ENCODE assay signal across 25 cellular contexts in the genomic region with DNA sequence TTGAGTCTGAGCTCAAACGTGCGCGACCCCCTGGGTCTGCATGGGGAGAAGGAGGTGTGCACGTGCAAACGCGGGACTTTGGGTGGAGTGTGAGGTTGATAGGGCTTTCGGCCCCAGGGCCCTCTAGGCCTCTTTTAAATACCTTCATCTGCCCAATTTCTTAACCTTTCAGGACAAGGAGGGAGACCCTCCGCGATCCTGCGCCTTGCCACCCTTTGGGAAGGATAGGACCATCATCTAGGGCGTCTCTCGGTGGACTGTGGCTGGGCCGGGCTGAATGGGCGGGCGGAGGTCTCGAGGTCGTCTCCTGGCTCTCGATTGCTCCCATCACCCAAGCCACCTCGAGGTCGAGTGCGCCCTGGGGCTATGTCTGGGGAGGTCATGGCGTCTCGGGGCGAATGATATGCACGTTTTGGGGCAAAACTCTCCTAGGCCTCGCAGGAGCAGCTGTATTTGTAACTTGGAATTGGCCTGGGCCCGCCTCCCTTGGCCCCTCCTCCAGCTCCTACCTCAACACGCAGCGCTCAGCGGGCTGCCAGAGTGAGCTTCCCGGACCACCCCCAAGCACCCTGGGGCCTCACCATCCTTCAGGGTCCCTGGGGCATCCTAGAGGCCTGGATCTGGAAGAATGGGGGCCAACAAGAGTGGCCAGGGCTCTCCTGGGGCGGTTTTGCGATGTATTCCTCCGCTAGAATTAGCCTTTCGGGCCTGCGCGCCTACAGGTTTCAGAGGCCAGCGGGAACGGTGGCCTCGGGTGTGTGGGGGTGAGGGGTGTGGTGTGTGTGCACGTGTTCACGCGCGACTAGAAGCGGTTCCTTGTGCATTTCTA. TPM values are rescaled to one million over a fixed set of nuclear protein-coding genes. Genes with fewer than 3 reads are reported as not detected.
DNase-seq lines count a peak whose midpoint lies in the region; ATAC-seq and TF ChIP-seq lines count a peak whose summit lies in the region.
"Had no signal": no experiment of that assay in that cellular context is flagged by ENCODE, and none has a peak within 500 bp of the region (broad histone marks: within the 10 kb centered on the region; RNA-seq: fewer than 3 reads in every experiment).

No MANE protein-coding gene starts in this region.

- peaks cover 17% of the 10 kb centered on the region for H3K4me1 ChIP-seq in iPS-15b (ENCODE audit: control insufficient read depth, insufficient read depth, low read length)
- H3K4me1 ChIP-seq in body of pancreas = peaks cover 48% of the 10 kb centered on the region
- H3K4me1 ChIP-seq: BE2C had no signal

- no peak for ATAC-seq in body of pancreas
- ATAC-seq: left lung, mucosa of descending colon had no signal

- H3K9me3 Mint-ChIP-seq in progenitor cell of endocrine pancreas (ENCODE audit: low read depth) = no peaks in the 10 kb centered on the region

- TF ChIP-seq POLR2A in NB4 (IDR thresholded peaks at IDR 0.05; ENCODE audit: extremely low read depth, insufficient read length) = no peak
- no peak for TF ChIP-seq POLR2A in body of pancreas (IDR thresholded peaks at IDR 0.05)

- H3K9me3 ChIP-seq in iPS-15b (ENCODE audit: control insufficient read depth, insufficient read depth, low read length) (no peaks in the 10 kb centered on the region), body of pancreas (no peaks in the 10 kb centered on the region)
- H3K9me3 ChIP-seq: BE2C, Caco-2, HAP-1, left lung, mucosa of descending colon had no signal

- peaks cover 86% of the 10 kb centered on the region for H3K27me3 Mint-ChIP-seq in progenitor cell of endocrine pancreas

- intact Hi-C loops in body of pancreas (cut with DNase I) = no loop called here

- H3K27ac Mint-ChIP-seq in progenitor cell of endocrine pancreas = peak overlapping the region; percentile 89

- no peak overlapping the region for H3K9ac ChIP-seq in iPS-15b (ENCODE audit: low read depth, low read length)

- DNase-seq in DMS53 (lab: John Stamatoyannopoulos, UW) (peak; percentile 39), DMS53 treated with DMSO at 0.1 percent for 48 hours (lab: John Stamatoyannopoulos, UW; ENCODE audit: unreplicated experiment) (no peak), NB4 (ENCODE audit: low read depth) (no peak), progenitor cell of endocrine pancreas (ENCODE audit: low spot score, unreplicated experiment) (no peak), T-helper 2 cell (no peak), amygdala (lab: John Stamatoyannopoulos, UW) (no peak), body of pancreas (no peak)
- DNase-seq: activated gamma-delta T cell treated with Interleukin-2 at 50 U/mL for 16 hours, aorta, BE2C, EL, mucosa of descending colon, NCI-H1092, NCI-H2081, NCI-H524, SIG-M5, substantia nigra had no signal

- H3K27me3 ChIP-seq in iPS-15b (ENCODE audit: control insufficient read depth, insufficient read depth, low read length) = peaks cover 94% of the 10 kb centered on the region
- peaks cover 0 to 40% of the 10 kb centered on the region in 2 donors for H3K27me3 ChIP-seq in body of pancreas

- peak overlapping the region; percentile 87 for H3K4me3 ChIP-seq in NB4 (ENCODE audit: low read depth, low read length)
- peak overlapping the region; percentile 43 for H3K4me3 ChIP-seq in iPS-15b (ENCODE audit: low read depth, low read length)
- H3K4me3 ChIP-seq in body of pancreas = no peak overlapping the region
- H3K4me3 ChIP-seq: hepatocyte, left lung, mucosa of descending colon had no signal

- no peak overlapping the region for H3K27ac ChIP-seq in body of pancreas
- H3K27ac ChIP-seq: 22Rv1, hepatocyte, left lung had no signal

- H3K36me3 ChIP-seq in iPS-15b (ENCODE audit: control insufficient read depth, insufficient read depth, low read length) (no peaks in the 10 kb centered on the region), body of pancreas (replicated peaks in 1 of 2; ENCODE audit: insufficient read depth in 1 of 2, low read depth in 2 of 2) (no peaks in the 10 kb centered on the region)
- H3K36me3 ChIP-seq: BE2C, HAP-1, left lung had no signal

- no peak for TF ChIP-seq CTCF in NB4 (IDR thresholded peaks at IDR 0.05; ENCODE audit: low read depth, low read length)
- TF ChIP-seq CTCF in progenitor cell of endocrine pancreas (IDR thresholded peaks at IDR 0.05; ENCODE audit: unreplicated experiment) = no peak
- TF ChIP-seq CTCF in body of pancreas (IDR thresholded peaks at IDR 0.05) = no peak

- 13 to 17% methylated on average over 27 to 45 of the region's 45 CpGs for WGBS in body of pancreas, 2 donors

- peaks cover 4% of the 10 kb centered on the region for H3K4me1 Mint-ChIP-seq in progenitor cell of endocrine pancreas (ENCODE audit: low read depth)

- no peaks in the 10 kb centered on the region for H3K36me3 Mint-ChIP-seq in progenitor cell of endocrine pancreas (ENCODE audit: insufficient read depth)

- no peak overlapping the region for H3K4me3 Mint-ChIP-seq in progenitor cell of endocrine pancreas (ENCODE audit: low read depth)

RNA-seq across cellular contexts. Expression of a gene that starts 8.7 kb away (rescaled TPM):
- not detected in 2 replicates for total RNA-seq in progenitor cell of endocrine pancreas
- total RNA-seq in body of pancreas = under 1 TPM in 1 of 2 donors, not detected in 1; 0.52 TPM
- total RNA-seq: aorta, Caco-2, endothelial cell of umbilical vein, hepatocyte, left lung, mucosa of descending colon, omental fat pad had no signal

Comparison
In these comparisons a context has a peak if more than half of its experiments do, and no peak if none do; other contexts are left out.
1. H3K4me3 ChIP-seq: peak in NB4 (single experiment) and iPS-15b (single experiment); none in body of pancreas (0 of 2).